12 cellular contexts compared by ENCODE assay signal in genomic region chr18:58860747-58861224, GRCh38. TPM values are rescaled to one million over a fixed set of nuclear protein-coding genes. Genes with fewer than 3 reads are reported as not detected.
DNase-seq lines count a peak whose midpoint lies in the region; ATAC-seq, FAIRE-seq and TF ChIP-seq lines count a peak whose summit lies in the region.
"Had no signal": no experiment of that assay in that cellular context is flagged by ENCODE, and none has a peak within 500 bp of the region (broad histone marks: within the 10 kb centered on the region; RNA-seq: fewer than 3 reads in every experiment).

No MANE protein-coding gene starts in this region.

- peak overlapping the region; percentile 64 for H3K9ac ChIP-seq in SK-N-MC (ENCODE audit: insufficient read length)
- H3K9ac ChIP-seq: KMS-11 had no signal

- H3K36me3 Mint-ChIP-seq in Calu3 (ENCODE audit: insufficient read depth, unreplicated experiment) = peaks cover 43% of the 10 kb centered on the region

- no peak for DNase-seq in Calu3
- no peak for DNase-seq in SK-N-MC (ENCODE audit: low read depth, low spot score)
- DNase-seq in fibroblast of pulmonary artery (ENCODE audit: low read depth) = peak; percentile 72
- DNase-seq in psoas muscle = no peak
- no peak for DNase-seq in epidermal melanocyte (ENCODE audit: insufficient read length, low spot score)
- no peak for DNase-seq in HTR-8/SVneo (ENCODE audit: insufficient read length, low spot score)
- no peak for DNase-seq in NCI-H1092 (lab: John Stamatoyannopoulos, UW)
- DNase-seq: H7, NCI-H446 treated with DMSO at 0.1 percent for 48 hours, RPMI8226 had no signal

- H3K27ac ChIP-seq in SK-N-MC (peak overlapping the region; percentile 93), psoas muscle (peak overlapping the region; percentile 99)

- peaks cover 55% of the 10 kb centered on the region for H3K4me1 ChIP-seq in psoas muscle

- peak overlapping the region; percentile 50 for H3K4me3 Mint-ChIP-seq in Calu3 (ENCODE audit: low read depth, unreplicated experiment)

- H3K9me3 ChIP-seq in SK-N-MC (ENCODE audit: low read depth, low read length) (no peaks in the 10 kb centered on the region), psoas muscle (no peaks in the 10 kb centered on the region)

- ATAC-seq in psoas muscle (no peak), HG03097 (IDR thresholded peaks at IDR 0.05; ENCODE audit: low FRiP score, unreplicated experiment) (no peak)

- H3K27me3 Mint-ChIP-seq in Calu3 (ENCODE audit: unreplicated experiment) = no peaks in the 10 kb centered on the region

- BruUV-seq in Calu3 (replicated peaks; lab: Mats Ljungman, UMichigan) = no TSS peak

- H3K9me3 Mint-ChIP-seq in Calu3 (ENCODE audit: low read depth, unreplicated experiment) = no peaks in the 10 kb centered on the region

- no peak for FAIRE-seq in HTR-8/SVneo (lab: Jason Lieb, UNC)

- peaks cover 11% of the 10 kb centered on the region for H3K36me3 ChIP-seq in SK-N-MC (ENCODE audit: insufficient read depth, low read length)
- peaks cover 0 to 6% of the 10 kb centered on the region in 2 donors for H3K36me3 ChIP-seq in psoas muscle (ENCODE audit: insufficient read depth in 1 of 2, low read depth in 1 of 2)

- H3K27ac Mint-ChIP-seq in Calu3 (ENCODE audit: unreplicated experiment) = peak overlapping the region; percentile 98

- intact Hi-C loops in Calu3 (cut with micrococcal nuclease; ENCODE audit: unreplicated experiment) (loop anchor here (2.0 to 10.0 kb wide), 2 partner anchors 72 to 204 kb away; no protein-coding TSS in a partner anchor), psoas muscle (cut with DNase I) (loop anchor here in 1 of 2 donors (5.0 kb wide), 1 partner anchor 197 kb away; no protein-coding TSS in a partner anchor)

- no peak for TF ChIP-seq CTCF in Calu3 (IDR thresholded peaks at IDR 0.05; ENCODE audit: unreplicated experiment)
- no peak for TF ChIP-seq CTCF in fibroblast of pulmonary artery (IDR thresholded peaks at IDR 0.05; ENCODE audit: low read length, missing control alignments)
- no peak for TF ChIP-seq CTCF in psoas muscle (IDR thresholded peaks at IDR 0.05)

- 62 to 70% (median 64%) methylated on average over 7 of the region's 7 CpGs for WGBS in psoas muscle, 3 donors

- CTCF ChIA-PET in Calu3 (lab: Charles Lee) = no interaction called here

- H3K4me1 Mint-ChIP-seq in Calu3 (ENCODE audit: low read depth, unreplicated experiment) = peaks cover 57% of the 10 kb centered on the region

- H3K4me3 ChIP-seq in SK-N-MC = peak overlapping the region; percentile 80
- no peak overlapping the region for H3K4me3 ChIP-seq in fibroblast of pulmonary artery (replicated peaks; ENCODE audit: low read depth, low read length)
- no peak overlapping the region for H3K4me3 ChIP-seq in psoas muscle

- H3K27me3 ChIP-seq in psoas muscle (ENCODE audit: insufficient read depth in 3 of 3, low read length in 2 of 3) = no peaks in the 10 kb centered on the region

RNA-seq across cellular contexts. Expression of gene ZNF532, which starts 3.9 kb away (rescaled TPM):
- total RNA-seq in Calu3 (2022) (124 and 150 TPM in 2 replicates), psoas muscle (100 to 1,000 TPM in 1 of 4 donors, 10 to 100 TPM in 3; 68.8 to 105 (median 84.7) TPM)
- polyA plus RNA-seq in psoas muscle = 10 to 100 TPM; 13.6 to 41.9 (median 22.7) TPM
